In the genomic region with DNA sequence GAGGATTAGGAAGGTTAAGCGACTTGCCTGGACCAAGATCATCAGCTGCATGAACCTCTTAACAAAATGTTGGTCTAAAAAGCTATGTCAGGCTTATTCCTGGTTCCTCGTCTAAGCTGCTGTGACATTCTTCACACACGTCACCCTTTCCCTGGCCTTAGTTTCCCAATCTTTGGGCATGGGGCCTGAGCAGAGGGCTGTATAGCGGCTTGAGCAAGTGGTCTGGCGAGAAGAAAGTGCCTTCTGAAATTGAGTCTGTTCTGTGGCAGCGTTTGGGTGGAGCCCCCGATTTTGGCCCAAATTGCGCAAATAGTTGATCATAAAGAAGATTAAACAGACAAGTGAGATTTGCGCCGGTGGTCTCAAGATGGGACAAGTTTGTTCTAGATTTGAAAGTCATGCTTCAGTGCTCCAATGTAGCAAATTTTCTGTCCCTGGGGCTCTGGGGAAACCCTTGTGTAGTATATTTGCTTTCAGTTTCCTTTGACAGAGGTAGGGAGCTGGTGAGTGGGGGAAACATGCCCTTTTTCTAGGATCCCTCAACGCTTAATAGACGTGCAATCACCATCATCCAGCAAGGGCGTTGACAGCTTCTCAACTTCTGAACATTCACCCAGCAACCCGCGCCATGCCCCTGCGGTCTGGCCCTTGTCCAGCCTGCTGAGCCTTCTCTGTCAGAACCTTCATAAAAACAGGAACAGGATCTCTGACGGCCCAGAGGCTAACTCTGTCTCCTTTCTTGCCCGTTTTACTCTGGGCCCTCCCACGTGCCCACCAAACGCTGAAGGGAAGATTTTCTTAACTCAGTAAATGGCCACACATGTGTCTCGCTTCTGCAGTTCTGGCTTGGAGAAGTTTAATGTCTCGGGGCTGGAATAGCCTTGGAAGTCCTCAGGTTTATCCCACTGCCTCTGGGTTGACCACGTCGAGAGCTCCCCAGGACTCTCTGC, we compare ENCODE assay signal across 8 cellular contexts. TPM values are rescaled to one million over a fixed set of nuclear protein-coding genes. Genes with fewer than 3 reads are reported as not detected.
DNase-seq lines count a peak whose midpoint lies in the region; ATAC-seq and TF ChIP-seq lines count a peak whose summit lies in the region.

No MANE protein-coding gene starts in this region.

- H3K4me3 ChIP-seq in BLaER1 treated with 17β-estradiol and CSF1 and Interleukin-3, amounts not matched to agents 10 nM and 100 nM: peak overlapping the region in 8 of 10 experiments; percentile 8 to 57 (median 41); a peak in 9 of 20 replicates
- no peak overlapping the region for H3K4me3 ChIP-seq in right atrium auricular region
- no peak overlapping the region for H3K4me3 ChIP-seq in mesenchymal stem cell (ENCODE audit: insufficient read depth in 1 of 2, low read depth in 1 of 2, low read length in 2 of 2)

- peak overlapping the region in 9 of 11 experiments; percentile 33 to 64 (median 61); a peak in 15 of 22 replicates for H3K9ac ChIP-seq in BLaER1 treated with 17β-estradiol and CSF1 and Interleukin-3, amounts not matched to agents 10 nM and 100 nM
- no peak overlapping the region for H3K9ac ChIP-seq in mesenchymal stem cell (ENCODE audit: low read length)

- ATAC-seq in HG03280 (IDR thresholded peaks at IDR 0.05; ENCODE audit: unreplicated experiment): peak; percentile 69
- ATAC-seq in stimulated activated naive CD8-positive, alpha-beta T cell treated with anti-CD3 and anti-CD28 coated beads, Interleukin-15, amount 100 ng/mL, for 72 hours: peak; percentile 91

- no peak overlapping the region for H2BK15ac ChIP-seq in mesenchymal stem cell (ENCODE audit: low read depth, poor library complexity, severe bottlenecking)

- no peak overlapping the region for H2BK120ac ChIP-seq in mesenchymal stem cell (ENCODE audit: low read depth, low read length)

- TF ChIP-seq CTCF in right atrium auricular region (IDR thresholded peaks at IDR 0.05): no peak

- H3K9me3 Mint-ChIP-seq in stimulated activated naive CD8-positive, alpha-beta T cell treated with anti-CD3 and anti-CD28 coated beads, Interleukin-15, amount 100 ng/mL, for 72 hours: no peaks in the 10 kb centered on the region

- H3K27me3 Mint-ChIP-seq in stimulated activated naive CD8-positive, alpha-beta T cell treated with anti-CD3 and anti-CD28 coated beads, Interleukin-15, amount 100 ng/mL, for 72 hours: peaks cover 6% of the 10 kb centered on the region

- 85% methylated on average over 24 of the region's 24 CpGs for WGBS in mesenchymal stem cell

- peaks cover 51% of the 10 kb centered on the region for H3K4me1 Mint-ChIP-seq in stimulated activated naive CD8-positive, alpha-beta T cell treated with anti-CD3 and anti-CD28 coated beads, Interleukin-15, amount 100 ng/mL, for 72 hours

- peak overlapping the region; percentile 69 to 96 (median 85) for H3K4me2 ChIP-seq in BLaER1 treated with 17β-estradiol and CSF1 and Interleukin-3, amounts not matched to agents 10 nM and 100 nM
- no peak overlapping the region for H3K4me2 ChIP-seq in mesenchymal stem cell (ENCODE audit: low read length, poor library complexity, severe bottlenecking)

- peak overlapping the region in 9 of 11 experiments; percentile 39 to 80 (median 68); a peak in 18 of 22 replicates for H3K27ac ChIP-seq in BLaER1 treated with 17β-estradiol and CSF1 and Interleukin-3, amounts not matched to agents 10 nM and 100 nM
- H3K27ac ChIP-seq in right atrium auricular region (no peak overlapping the region), mesenchymal stem cell (ENCODE audit: low read length, poor library complexity, severe bottlenecking) (no peak overlapping the region)

- H3K27me3 ChIP-seq in BLaER1 treated with 17β-estradiol and CSF1 and Interleukin-3, amounts not matched to agents 10 nM and 100 nM: peaks cover 0 to 37% (median 0%) of the 10 kb centered on the region in 11 experiments; a peak in 2 of 22 replicates
- H3K27me3 ChIP-seq in right atrium auricular region (no peaks in the 10 kb centered on the region), mesenchymal stem cell (ENCODE audit: control insufficient read depth in 1 of 2, insufficient read depth in 1 of 2, low read length in 2 of 2) (peaks cover 8 to 23% of the 10 kb centered on the region in 2 experiments)

- peaks cover 0 to 8% (median 0%) of the 10 kb centered on the region in 11 experiments; a peak in 5 of 22 replicates for H3K9me3 ChIP-seq in BLaER1 treated with 17β-estradiol and CSF1 and Interleukin-3, amounts not matched to agents 10 nM and 100 nM (replicated peaks in 1 of 11)
- H3K9me3 ChIP-seq in right atrium auricular region: no peaks in the 10 kb centered on the region
- H3K9me3 ChIP-seq in mesenchymal stem cell (ENCODE audit: control insufficient read depth, low read length): no peaks in the 10 kb centered on the region

- H2BK5ac ChIP-seq in mesenchymal stem cell (ENCODE audit: low read depth, low read length, poor library complexity, severe bottlenecking): no peak overlapping the region

- peak overlapping the region; percentile 93 to 96 for H3K27ac Mint-ChIP-seq in stimulated activated naive CD8-positive, alpha-beta T cell treated with anti-CD3 and anti-CD28 coated beads, Interleukin-15, amount 100 ng/mL, for 72 hours

- no peak overlapping the region for H4K8ac ChIP-seq in mesenchymal stem cell (ENCODE audit: low read length)

- no peak overlapping the region for H2AFZ ChIP-seq in mesenchymal stem cell (ENCODE audit: low read depth, low read length)

- no peak overlapping the region for H3K23ac ChIP-seq in mesenchymal stem cell (ENCODE audit: low read length in 2 of 2)

- H4K20me1 ChIP-seq in BLaER1 treated with 17β-estradiol and CSF1 and Interleukin-3, amounts not matched to agents 10 nM and 100 nM: no peaks in the 10 kb centered on the region

- H2BK12ac ChIP-seq in mesenchymal stem cell (ENCODE audit: low read length in 2 of 2): no peak overlapping the region

- H3K79me1 ChIP-seq in mesenchymal stem cell (replicated peaks; ENCODE audit: low read length, poor library complexity, severe bottlenecking): no peaks in the 10 kb centered on the region

- no peak overlapping the region for H3K4ac ChIP-seq in mesenchymal stem cell (ENCODE audit: low read depth in 1 of 2, low read length in 2 of 2)

- DNase-seq in GM19240 (ENCODE audit: insufficient read length, low spot score) (peak; percentile 45), right atrium auricular region (ENCODE audit: low spot score) (peak; percentile 74), NCI-H1930 (lab: John Stamatoyannopoulos, UW) (no peak), mesenchymal stem cell (no peak)
- peak; percentile 3 for DNase-seq in activated CD4-positive, alpha-beta T cell treated with anti-CD3 and anti-CD28 coated beads, Interleukin-2, amount 50 U/mL, for 1 hour
- peak; percentile 34 to 75 for DNase-seq in stimulated activated naive CD8-positive, alpha-beta T cell treated with anti-CD3 and anti-CD28 coated beads, Interleukin-15, amount 100 ng/mL, for 72 hours

- no peak overlapping the region for H3K14ac ChIP-seq in mesenchymal stem cell (ENCODE audit: low read length in 2 of 2)

- no peak overlapping the region for H4K91ac ChIP-seq in mesenchymal stem cell (ENCODE audit: low read length)

- H3K18ac ChIP-seq in mesenchymal stem cell (ENCODE audit: low read depth in 1 of 2, low read length in 2 of 2): no peak overlapping the region

- peaks cover 27 to 45% (median 36%) of the 10 kb centered on the region in 10 experiments for H3K4me1 ChIP-seq in BLaER1 treated with 17β-estradiol and CSF1 and Interleukin-3, amounts not matched to agents 10 nM and 100 nM
- no peaks in the 10 kb centered on the region for H3K4me1 ChIP-seq in right atrium auricular region
- H3K4me1 ChIP-seq in mesenchymal stem cell (ENCODE audit: control insufficient read depth, insufficient read depth, low read depth, low read length): no peaks in the 10 kb centered on the region

- peak overlapping the region; percentile 74 to 79 for H3K4me3 Mint-ChIP-seq in stimulated activated naive CD8-positive, alpha-beta T cell treated with anti-CD3 and anti-CD28 coated beads, Interleukin-15, amount 100 ng/mL, for 72 hours

- H3K36me3 ChIP-seq in BLaER1 treated with 17β-estradiol and CSF1 and Interleukin-3, amounts not matched to agents 10 nM and 100 nM: no peaks in the 10 kb centered on the region
- H3K36me3 ChIP-seq in right atrium auricular region: no peaks in the 10 kb centered on the region
- no peaks in the 10 kb centered on the region for H3K36me3 ChIP-seq in mesenchymal stem cell (ENCODE audit: control insufficient read depth in 1 of 2, insufficient read depth in 2 of 2, low read depth in 1 of 2, low read length in 2 of 2)

- no peak overlapping the region for H2AK5ac ChIP-seq in mesenchymal stem cell (ENCODE audit: low read length, severe bottlenecking)

RNA-seq across cellular contexts. Expression of gene CCND2, which starts 58.4 kb away (rescaled TPM):
- 100 to 1,000 TPM; 151 to 165 TPM for total RNA-seq in right atrium auricular region
- 42.1 TPM for polyA plus RNA-seq in mesenchymal stem cell (2013, experiment 1 of 2)
- 38.2 TPM for polyA plus RNA-seq in mesenchymal stem cell (2013, experiment 2 of 2)

Comparison
In these comparisons a context has a peak if more than half of its experiments do, and no peak if none do; other contexts are left out.
1. H3K27ac ChIP-seq: peak in BLaER1 treated with 17β-estradiol and CSF1 and Interleukin-3, amounts not matched to agents 10 nM and 100 nM (9 of 11); none in right atrium auricular region (0 of 2) and mesenchymal stem cell (single experiment).
2. H3K4me3 ChIP-seq: peak in BLaER1 treated with 17β-estradiol and CSF1 and Interleukin-3, amounts not matched to agents 10 nM and 100 nM (8 of 10); none in right atrium auricular region (0 of 2) and mesenchymal stem cell (0 of 2).
3. DNase-seq: peak in GM19240 (single experiment), activated CD4-positive, alpha-beta T cell treated with anti-CD3 and anti-CD28 coated beads, Interleukin-2, amount 50 U/mL, for 1 hour (single experiment), right atrium auricular region (single experiment) and stimulated activated naive CD8-positive, alpha-beta T cell treated with anti-CD3 and anti-CD28 coated beads, Interleukin-15, amount 100 ng/mL, for 72 hours (2 of 2); none in NCI-H1930 (0 of 2) and mesenchymal stem cell (single experiment).